In genomic region chr5:77087484-77088291, GRCh38 we compare ENCODE assay signal across 8 cellular contexts. TPM values are rescaled to one million over a fixed set of nuclear protein-coding genes. Genes with fewer than 3 reads are reported as not detected.
DNase-seq lines count a peak whose midpoint lies in the region; TF ChIP-seq lines count a peak whose summit lies in the region.

No MANE protein-coding gene starts in this region.

- TF ChIP-seq CTCF in GM12865 (IDR thresholded peaks at IDR 0.05; ENCODE audit: insufficient read depth, low read depth, low read length, missing control alignments) (no peak), spleen (IDR thresholded peaks at IDR 0.05 in 8 of 11, conservative IDR thresholded peaks at IDR 0.05 in 3 of 11) (no peak)

- no peaks in the 10 kb centered on the region for H3K9me3 ChIP-seq in spleen

- intact Hi-C loops in spleen (cut with DNase I; ENCODE audit: low total_unique reads): no loop called here

- no peaks in the 10 kb centered on the region for H3K36me3 ChIP-seq in spleen

- peaks cover 7 to 28% (median 19%) of the 10 kb centered on the region in 6 donors for H3K4me1 ChIP-seq in spleen

- TF ChIP-seq POLR2A in spleen (IDR thresholded peaks at IDR 0.05): no peak

- H3K4me3 ChIP-seq in GM12865 (ENCODE audit: low read depth, low read length): peak overlapping the region; percentile 81
- peak overlapping the region; percentile 87 for H3K4me3 ChIP-seq in Jurkat, Clone E6-1 (ENCODE audit: low read length)
- H3K4me3 ChIP-seq in spleen: peak overlapping the region; percentile 66 to 81 (median 70)

- no peak for DNase-seq in GM12865 (ENCODE audit: low read depth)
- no peak for DNase-seq in Jurkat, Clone E6-1 (ENCODE audit: low read depth, low spot score)
- peak; percentile 57 for DNase-seq in brain pericyte (ENCODE audit: low read depth, low spot score)
- DNase-seq in inferior parietal cortex (ENCODE audit: extremely low spot score): peak; percentile 71
- peak; percentile 77 for DNase-seq in spleen
- no peak for DNase-seq in NCI-H2081 (lab: John Stamatoyannopoulos, UW)
- no peak for DNase-seq in NOMO-1 treated with DMSO at 0.1 percent for 48 hours (lab: John Stamatoyannopoulos, UW; ENCODE audit: unreplicated experiment)
- no peak for DNase-seq in NCI-H526 (lab: John Stamatoyannopoulos, UW)

- H3K27me3 ChIP-seq in spleen (replicated peaks in 1 of 7): no peaks in the 10 kb centered on the region

- peak overlapping the region in 7 of 8 donors; percentile 76 to 92 (median 89) for H3K27ac ChIP-seq in spleen

- 20 to 33% (median 26%) methylated on average over 14 to 18 of the region's 18 CpGs for WGBS in spleen, 5 donors

RNA-seq across cellular contexts. Expression of gene ZBED3, which starts 0.6 kb away (rescaled TPM):
- polyA plus RNA-seq in Jurkat, Clone E6-1 (2012; ENCODE audit: insufficient read depth, insufficient read length): 12.3 TPM
- total RNA-seq in spleen: 10 to 100 TPM in 2 of 7 donors, 1 to 10 TPM in 5; 4.8 to 13.8 (median 8.1) TPM
- polyA plus RNA-seq in spleen: 1 to 10 TPM; 1.6 to 2.5 (median 1.8) TPM

RNA-seq across cellular contexts. Expression of gene AGGF1, which starts 57.5 kb away (rescaled TPM):
- 19.2 TPM for polyA plus RNA-seq in Jurkat, Clone E6-1 (2012; ENCODE audit: insufficient read depth, insufficient read length)
- 10 to 100 TPM; 21.7 to 33.6 (median 31.9) TPM for total RNA-seq in spleen
- 10 to 100 TPM in 1 of 3 donors, 1 to 10 TPM in 2; 8.2 to 11.8 (median 9.8) TPM for polyA plus RNA-seq in spleen

Comparison
In these comparisons a context has a peak if more than half of its experiments do, and no peak if none do; other contexts are left out.
1. DNase-seq: peak in brain pericyte (single experiment), inferior parietal cortex (single experiment) and spleen (single experiment); none in GM12865 (single experiment), Jurkat, Clone E6-1 (single experiment), NCI-H2081 (0 of 2), NOMO-1 treated with DMSO at 0.1 percent for 48 hours (single experiment) and NCI-H526 (0 of 2).
2. Peak in every context shown above with its lines, with median percentiles within 50 percentile points of each other: H3K4me3 ChIP-seq.